ENCODE assay signal across 8 cellular contexts in the genomic region with DNA sequence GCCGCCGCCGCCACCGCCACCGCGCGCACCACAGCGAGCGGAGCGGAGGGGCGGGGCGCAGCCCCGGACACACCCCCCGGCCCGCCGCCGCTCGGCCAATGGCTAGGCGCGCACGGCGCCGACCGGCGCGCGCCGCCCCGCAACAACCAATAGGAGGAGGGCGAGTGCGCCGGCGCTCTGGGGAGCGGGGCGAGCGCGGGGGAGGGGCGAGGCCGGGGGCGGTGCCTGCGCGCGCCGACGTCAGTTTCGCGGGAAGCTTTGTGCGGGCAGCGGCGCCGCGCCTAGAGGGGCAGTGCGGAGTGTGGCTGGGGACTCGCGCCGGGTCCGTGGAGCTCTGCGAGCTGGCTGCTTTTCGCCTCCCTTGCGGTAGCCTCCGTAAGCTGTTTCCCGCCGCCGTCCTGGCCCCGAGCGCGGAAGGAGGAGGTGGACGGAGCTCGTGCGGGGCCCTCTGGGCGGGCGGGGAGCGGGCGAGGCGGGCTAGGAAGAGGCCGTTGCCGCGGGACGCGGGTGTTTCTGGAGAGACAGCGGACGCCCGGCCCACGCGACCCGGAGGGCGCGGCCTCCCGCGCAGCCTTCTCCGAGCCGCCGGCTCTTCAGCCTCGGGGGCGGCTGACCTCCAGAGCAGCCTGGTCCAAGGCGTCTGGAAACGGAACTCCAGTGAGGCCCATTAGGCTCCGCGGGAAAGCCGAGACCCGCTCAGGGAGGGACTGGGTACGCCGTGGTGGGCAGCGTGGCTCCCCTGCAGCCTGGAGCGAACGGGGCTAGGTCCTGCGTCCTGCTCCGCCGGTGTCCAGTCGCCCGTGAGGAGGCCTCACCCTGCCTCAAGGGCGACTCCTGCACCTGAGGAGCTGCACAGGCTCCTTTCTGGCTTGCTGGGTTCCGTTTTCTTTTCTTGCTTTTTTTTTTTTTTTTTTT. TPM values are rescaled to one million over a fixed set of nuclear protein-coding genes. Genes with fewer than 3 reads are reported as not detected.
DNase-seq lines count a peak whose midpoint lies in the region; ATAC-seq and TF ChIP-seq lines count a peak whose summit lies in the region.

A gene (minus strand): TSS at position 44 of the 915 bp plus-strand sequence. CDS start 249 bp downstream, outside the sequence.

- peak; percentile 23 for DNase-seq in DMS 273 treated with DMSO at 0.1 percent for 48 hours (lab: John Stamatoyannopoulos, UW)
- peak; percentile 65 to 94 for DNase-seq in PC-9
- DNase-seq in activated T-cell treated with anti-CD3 and anti-CD28 coated beads for 48 hours (ENCODE audit: low read depth), result peak; percentile 92
- peak; percentile 87 for DNase-seq in myocyte (ENCODE audit: low read depth)
- DNase-seq in stimulated activated CD8-positive, alpha-beta memory T cell treated with anti-CD3 and anti-CD28 coated beads, Interleukin-7, amount 100 ng/mL, for 4 hours (ENCODE audit: low read depth in 2 of 2), result peak; percentile 67 to 88

- TF ChIP-seq RAD21 in Ishikawa (IDR thresholded peaks at IDR 0.05; ENCODE audit: low read depth), result no peak

- TSS peak; percentile 29 for BruUV-seq in PC-9 (replicated peaks; lab: Mats Ljungman, UMichigan)

- H3K36me3 ChIP-seq in PC-9 (ENCODE audit: low read depth), result peaks cover 8% of the 10 kb centered on the region; the same call in 1 of the 2 replicates

- TF ChIP-seq EP300 in Ishikawa (IDR thresholded peaks at IDR 0.05; ENCODE audit: borderline replicate concordance), result no peak

- peaks cover 12% of the 10 kb centered on the region for H4K20me1 ChIP-seq in PC-9 (ENCODE audit: insufficient read depth)

- peaks cover 13% of the 10 kb centered on the region for H3K4me1 ChIP-seq in PC-9 (replicated peaks; ENCODE audit: insufficient read depth)

- H3F3A ChIP-seq in PC-9 (ENCODE audit: insufficient read depth, low read depth), result no peaks in the 10 kb centered on the region

- CTCF ChIA-PET in PC-9 (lab: Charles Lee), result interaction anchor here (0.6 to 1.3 kb wide), 4 partner anchors 14 to 463 kb away, joined by 3 to 8 read pairs (median 4); a partner anchor contains a TSS

- peaks cover 18% of the 10 kb centered on the region for H3K79me2 ChIP-seq in PC-9 (ENCODE audit: low read depth)

- peak within 1 kb of the TSS; percentile 99 for H2AFZ ChIP-seq in PC-9

- H3K4me2 ChIP-seq in PC-9, result peak within 1 kb of the TSS; percentile 91

- ATAC-seq in GM21576 (IDR thresholded peaks at IDR 0.05; ENCODE audit: unreplicated experiment), result peak; percentile 75
- peak; percentile 97 for ATAC-seq in esophagus mucosa

- H3K27me3 ChIP-seq in PC-9 (ENCODE audit: insufficient read depth, low read depth), result no peaks in the 10 kb centered on the region

- no peak; the same call in 1 of the 2 replicates for TF ChIP-seq CTCF in PC-9 (conservative IDR thresholded peaks at IDR 0.05)

- no peak within 1 kb of the TSS for H3K27ac ChIP-seq in PC-9

- H3K9me2 ChIP-seq in PC-9 (ENCODE audit: insufficient read depth), result no peaks in the 10 kb centered on the region

- H3K4me3 ChIP-seq in PC-9, result peak within 1 kb of the TSS; percentile 91

- intact Hi-C loops in PC-9 (cut with micrococcal nuclease; ENCODE audit: unreplicated experiment), result loop anchor here (2.0 kb wide), 2 partner anchors 14 to 28 kb away; a partner anchor contains a TSS

- POLR2A ChIA-PET in PC-9 (lab: Charles Lee; ENCODE audit: unreplicated experiment), result interaction anchor here (0.5 to 0.7 kb wide), 2 partner anchors 25 to 350 kb away, joined by 6 read pairs; a partner anchor contains a TSS

- no peaks in the 10 kb centered on the region for H3K9me3 ChIP-seq in PC-9 (ENCODE audit: insufficient read depth, low read depth)

TF ChIP-seq in Ishikawa, 13 proteins besides CTCF, POLR2A, EP300 and RAD21:
- TF ChIP-seq, protein P1, sequence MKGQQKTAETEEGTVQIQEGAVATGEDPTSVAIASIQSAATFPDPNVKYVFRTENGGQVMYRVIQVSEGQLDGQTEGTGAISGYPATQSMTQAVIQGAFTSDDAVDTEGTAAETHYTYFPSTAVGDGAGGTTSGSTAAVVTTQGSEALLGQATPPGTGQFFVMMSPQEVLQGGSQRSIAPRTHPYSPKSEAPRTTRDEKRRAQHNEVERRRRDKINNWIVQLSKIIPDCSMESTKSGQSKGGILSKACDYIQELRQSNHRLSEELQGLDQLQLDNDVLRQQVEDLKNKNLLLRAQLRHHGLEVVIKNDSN (IDR thresholded peaks at IDR 0.05), result no peak
- TF ChIP-seq TAF1 (IDR thresholded peaks at IDR 0.05; ENCODE audit: low read depth), result peak; percentile 60; the same call in 1 of the 2 replicates
- no peak for TF ChIP-seq TEAD4 (IDR thresholded peaks at IDR 0.05)
- TF ChIP-seq ZBTB7A (IDR thresholded peaks at IDR 0.05; ENCODE audit: low read depth), result peak; percentile 55; the same call in 1 of the 2 replicates
- peak; percentile 63; the same call in 1 of the 2 replicates for TF ChIP-seq CREB1 (IDR thresholded peaks at IDR 0.05; ENCODE audit: low read depth)
- no peak for TF ChIP-seq CEBPB (IDR thresholded peaks at IDR 0.05)
- no peak for TF ChIP-seq NFIC (IDR thresholded peaks at IDR 0.05)
- no peak for TF ChIP-seq YY1 (IDR thresholded peaks at IDR 0.05; ENCODE audit: low read depth)
- TF ChIP-seq FOXM1 (IDR thresholded peaks at IDR 0.05; ENCODE audit: borderline replicate concordance, low read depth), result no peak
- TF ChIP-seq, protein P2, sequence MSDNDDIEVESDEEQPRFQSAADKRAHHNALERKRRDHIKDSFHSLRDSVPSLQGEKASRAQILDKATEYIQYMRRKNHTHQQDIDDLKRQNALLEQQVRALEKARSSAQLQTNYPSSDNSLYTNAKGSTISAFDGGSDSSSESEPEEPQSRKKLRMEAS (IDR thresholded peaks at IDR 0.05), result no peak; the same call in 1 of the 2 replicates
- TF ChIP-seq, protein P3, sequence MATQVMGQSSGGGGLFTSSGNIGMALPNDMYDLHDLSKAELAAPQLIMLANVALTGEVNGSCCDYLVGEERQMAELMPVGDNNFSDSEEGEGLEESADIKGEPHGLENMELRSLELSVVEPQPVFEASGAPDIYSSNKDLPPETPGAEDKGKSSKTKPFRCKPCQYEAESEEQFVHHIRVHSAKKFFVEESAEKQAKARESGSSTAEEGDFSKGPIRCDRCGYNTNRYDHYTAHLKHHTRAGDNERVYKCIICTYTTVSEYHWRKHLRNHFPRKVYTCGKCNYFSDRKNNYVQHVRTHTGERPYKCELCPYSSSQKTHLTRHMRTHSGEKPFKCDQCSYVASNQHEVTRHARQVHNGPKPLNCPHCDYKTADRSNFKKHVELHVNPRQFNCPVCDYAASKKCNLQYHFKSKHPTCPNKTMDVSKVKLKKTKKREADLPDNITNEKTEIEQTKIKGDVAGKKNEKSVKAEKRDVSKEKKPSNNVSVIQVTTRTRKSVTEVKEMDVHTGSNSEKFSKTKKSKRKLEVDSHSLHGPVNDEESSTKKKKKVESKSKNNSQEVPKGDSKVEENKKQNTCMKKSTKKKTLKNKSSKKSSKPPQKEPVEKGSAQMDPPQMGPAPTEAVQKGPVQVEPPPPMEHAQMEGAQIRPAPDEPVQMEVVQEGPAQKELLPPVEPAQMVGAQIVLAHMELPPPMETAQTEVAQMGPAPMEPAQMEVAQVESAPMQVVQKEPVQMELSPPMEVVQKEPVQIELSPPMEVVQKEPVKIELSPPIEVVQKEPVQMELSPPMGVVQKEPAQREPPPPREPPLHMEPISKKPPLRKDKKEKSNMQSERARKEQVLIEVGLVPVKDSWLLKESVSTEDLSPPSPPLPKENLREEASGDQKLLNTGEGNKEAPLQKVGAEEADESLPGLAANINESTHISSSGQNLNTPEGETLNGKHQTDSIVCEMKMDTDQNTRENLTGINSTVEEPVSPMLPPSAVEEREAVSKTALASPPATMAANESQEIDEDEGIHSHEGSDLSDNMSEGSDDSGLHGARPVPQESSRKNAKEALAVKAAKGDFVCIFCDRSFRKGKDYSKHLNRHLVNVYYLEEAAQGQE (IDR thresholded peaks at IDR 0.05; ENCODE audit: low read depth), result no peak
- no peak; the same call in 1 of the 2 replicates for TF ChIP-seq TCF12 (IDR thresholded peaks at IDR 0.05; ENCODE audit: low read depth)
TF ChIP-seq in Ishikawa: peak in this region for 3.

RNA-seq across cellular contexts. Expression of the gene that starts here (rescaled TPM):
- total RNA-seq in PC-9 (2021) (47.7 and 49.2 TPM in 2 replicates), esophagus mucosa (21.5 TPM), myocyte (28.3 and 29.6 TPM in 2 replicates)
- 25.3 TPM for polyA plus RNA-seq in myocyte (2012)

Comparison
In these comparisons a context has a peak if more than half of its experiments do, and no peak if none do; other contexts are left out.
1. DNase-seq: peak in every context shown above with its lines; median percentile 92 in activated T-cell treated with anti-CD3 and anti-CD28 coated beads for 48 hours; 87 in myocyte; 80 in PC-9; 78 in stimulated activated CD8-positive, alpha-beta memory T cell treated with anti-CD3 and anti-CD28 coated beads, Interleukin-7, amount 100 ng/mL, for 4 hours; 23 in DMS 273 treated with DMSO at 0.1 percent for 48 hours.